ENCODE assay signal across 19 cellular contexts in the genomic region with DNA sequence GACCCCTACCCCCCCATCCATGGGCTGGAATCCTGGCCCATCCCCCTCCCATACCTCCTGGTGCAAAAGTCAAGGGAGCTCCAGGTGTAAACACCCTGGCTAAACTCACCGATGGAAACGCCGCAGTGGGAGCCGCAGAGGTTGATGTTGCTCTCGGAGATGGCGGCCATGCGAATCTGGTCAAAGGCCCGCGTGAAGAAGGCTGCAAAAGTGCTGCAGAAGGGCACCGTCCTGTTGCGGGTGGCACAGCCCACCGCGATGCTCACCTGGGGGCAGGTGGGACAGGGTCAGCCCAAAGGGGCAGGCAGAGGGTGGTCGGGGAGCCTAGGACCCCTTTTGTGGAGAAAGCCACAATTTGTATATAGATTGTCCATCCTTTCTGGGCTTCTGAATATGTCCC.
"Had no signal": no experiment of that assay in that cellular context is flagged by ENCODE, and none has a peak within 500 bp of the region (broad histone marks: within the 10 kb centered on the region; RNA-seq: fewer than 3 reads in every experiment).

No MANE protein-coding gene starts in this region.

- H3K79me2 ChIP-seq: hepatocyte, parathyroid adenoma had no signal

- H3K27ac ChIP-seq: colonic mucosa, esophagus muscularis mucosa, hepatocyte, parathyroid adenoma, SJSA1, skin epidermis, transverse colon had no signal

- H3K27ac Mint-ChIP-seq: activated CD4-positive, alpha-beta T cell treated with anti-CD3 and anti-CD28 coated beads, Interleukin-2, amount 10 ng/mL, durations not matched to agents 7 days and 5 days; mesothelial cell of epicardium; T-helper 2 cell treated with Interferon-gamma antibody and Interleukin-4, amounts not matched to agents 5 μg/mL and 100 μg/mL, for 36 hours had no signal

- H3K9me3 ChIP-seq: colonic mucosa, esophagus muscularis mucosa, SJSA1, transverse colon had no signal

- H3K4me3 Mint-ChIP-seq: activated CD4-positive, alpha-beta T cell treated with anti-CD3 and anti-CD28 coated beads, Interleukin-2, amount 10 ng/mL, durations not matched to agents 7 days and 5 days; mesothelial cell of epicardium; neural crest cell; T-helper 2 cell treated with Interferon-gamma antibody and Interleukin-4, amounts not matched to agents 5 μg/mL and 100 μg/mL, for 36 hours had no signal

- H3K27me3 ChIP-seq: colonic mucosa, esophagus muscularis mucosa, hepatocyte, SJSA1, transverse colon had no signal

- H3K9ac ChIP-seq: parathyroid adenoma had no signal

- H3K4me1 Mint-ChIP-seq: mesothelial cell of epicardium had no signal

- H3K4me3 ChIP-seq: colonic mucosa, esophagus muscularis mucosa, hepatocyte, lung, SJSA1, skin epidermis, transverse colon had no signal

- H3K9me3 Mint-ChIP-seq: activated CD4-positive, alpha-beta T cell treated with anti-CD3 and anti-CD28 coated beads, Interleukin-2, amount 10 ng/mL, durations not matched to agents 7 days and 5 days; mesothelial cell of epicardium; neural crest cell; T-helper 2 cell treated with Interferon-gamma antibody and Interleukin-4, amounts not matched to agents 5 μg/mL and 100 μg/mL, for 36 hours had no signal

- H3K27me3 Mint-ChIP-seq: activated CD4-positive, alpha-beta T cell treated with anti-CD3 and anti-CD28 coated beads, Interleukin-2, amount 10 ng/mL, durations not matched to agents 7 days and 5 days had no signal

- H3K4me1 ChIP-seq: colonic mucosa, esophagus muscularis mucosa, parathyroid adenoma, SJSA1, transverse colon had no signal

- H3K4me2 ChIP-seq: hepatocyte had no signal

- DNase-seq: activated CD4-positive, alpha-beta T cell treated with anti-CD3 and anti-CD28 coated beads, Interleukin-2, amount 10 ng/mL, durations not matched to agents 7 days and 5 days; activated CD4-positive, CD25-positive, alpha-beta regulatory T cell; activated naive CD4-positive, alpha-beta T cell treated with anti-CD3 and anti-CD28 coated beads, Interleukin-2, amount 50 U/mL, for 16 hours; amniotic stem cell; colonic mucosa; retina; stimulated activated CD4-positive, alpha-beta T cell treated with anti-CD3 and anti-CD28 coated beads, Interleukin-4, amount 100 ng/mL, for 4 hours; stimulated activated CD8-positive, alpha-beta memory T cell treated with anti-CD3 and anti-CD28 coated beads, Interleukin-4, amount 100 ng/mL, for 48 hours; stimulated activated naive CD4-positive, alpha-beta T cell treated with Interleukin-2 at 50 U/mL for 16 hours; transverse colon had no signal

- H2AFZ ChIP-seq: hepatocyte, parathyroid adenoma had no signal
